In the genomic region with DNA sequence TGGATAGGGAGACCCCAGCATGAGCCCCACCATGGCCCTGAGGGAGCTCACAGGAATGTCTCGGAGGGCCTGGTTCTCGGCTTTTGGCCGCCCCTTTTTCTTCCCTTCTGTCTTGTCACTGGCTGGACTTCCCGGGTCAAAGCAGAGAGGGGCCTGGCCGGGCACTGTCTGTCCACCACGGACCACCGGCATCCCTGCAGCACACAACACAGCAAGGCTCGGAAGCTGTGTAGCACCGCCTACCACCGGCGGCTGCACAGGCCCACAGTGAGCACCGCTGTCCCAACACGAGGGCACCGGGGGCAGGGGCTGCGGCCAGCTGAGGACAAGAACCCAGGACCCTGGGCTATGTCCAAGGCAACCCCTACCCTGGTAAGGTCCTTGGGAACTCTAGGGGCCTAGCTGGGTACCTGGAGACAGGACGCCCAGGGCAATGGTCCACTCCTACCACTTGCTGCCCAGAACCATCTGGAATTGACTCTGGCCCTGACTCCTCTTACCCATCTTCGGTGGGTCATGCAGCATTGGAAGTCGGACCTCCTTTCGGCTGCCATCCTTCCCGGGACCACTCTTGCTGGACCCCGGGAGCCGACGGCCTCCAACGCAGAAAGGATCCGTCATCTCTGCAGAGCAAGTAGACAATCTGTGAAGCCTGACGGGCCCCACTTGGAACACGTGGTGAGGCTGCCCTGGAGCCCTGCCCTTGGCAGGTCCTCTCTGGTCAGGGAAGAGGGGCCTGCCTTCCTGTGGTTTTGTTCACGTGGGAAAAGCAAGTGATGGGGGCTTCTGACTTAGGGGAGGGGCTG, we compare ENCODE assay signal across 12 cellular contexts. TPM values are rescaled to one million over a fixed set of nuclear protein-coding genes. Genes with fewer than 3 reads are reported as not detected.
DNase-seq lines count a peak whose midpoint lies in the region; ATAC-seq and TF ChIP-seq lines count a peak whose summit lies in the region.
"Had no signal": no experiment of that assay in that cellular context is flagged by ENCODE, and none has a peak within 500 bp of the region (broad histone marks: within the 10 kb centered on the region; RNA-seq: fewer than 3 reads in every experiment).

No MANE protein-coding gene starts in this region.

- no peak for ATAC-seq in right cardiac atrium
- no peak for ATAC-seq in GM19324 (IDR thresholded peaks at IDR 0.05; ENCODE audit: low FRiP score, unreplicated experiment)
- no peak for ATAC-seq in GM18511 (IDR thresholded peaks at IDR 0.05; ENCODE audit: unreplicated experiment)
- ATAC-seq: A549, gastroesophageal sphincter had no signal

- H3K27me3 Mint-ChIP-seq in activated CD4-positive, alpha-beta T cell treated with anti-CD3 and anti-CD28 coated beads, Interleukin-2, amount 10 ng/mL, durations not matched to agents 24 days and 14 days: no peaks in the 10 kb centered on the region
- no peaks in the 10 kb centered on the region for H3K27me3 Mint-ChIP-seq in progenitor cell of endocrine pancreas
- H3K27me3 Mint-ChIP-seq: activated naive CD4-positive, alpha-beta T cell treated with anti-CD3 and anti-CD28 coated beads, Interleukin-2, amount 50 U/mL, for 24 hours had no signal

- H3K4me1 Mint-ChIP-seq in activated CD4-positive, alpha-beta T cell treated with anti-CD3 and anti-CD28 coated beads, Interleukin-2, amount 10 ng/mL, durations not matched to agents 24 days and 14 days: peaks cover 14% of the 10 kb centered on the region
- peaks cover 6% of the 10 kb centered on the region for H3K4me1 Mint-ChIP-seq in progenitor cell of endocrine pancreas (ENCODE audit: low read depth)

- peak overlapping the region; percentile 26 for H3K4me3 Mint-ChIP-seq in activated CD4-positive, alpha-beta T cell treated with anti-CD3 and anti-CD28 coated beads, Interleukin-2, amount 10 ng/mL, durations not matched to agents 24 days and 14 days
- peak overlapping the region; percentile 29 for H3K4me3 Mint-ChIP-seq in progenitor cell of endocrine pancreas (ENCODE audit: low read depth)

- no peak overlapping the region for H3K4me3 ChIP-seq in right cardiac atrium (ENCODE audit: low read length)
- H3K4me3 ChIP-seq: A549 had no signal

- peaks cover 32% of the 10 kb centered on the region for H3K36me3 Mint-ChIP-seq in activated CD4-positive, alpha-beta T cell treated with anti-CD3 and anti-CD28 coated beads, Interleukin-2, amount 10 ng/mL, durations not matched to agents 24 days and 14 days (ENCODE audit: low read depth)
- peaks cover 7% of the 10 kb centered on the region for H3K36me3 Mint-ChIP-seq in progenitor cell of endocrine pancreas (ENCODE audit: insufficient read depth)

- DNase-seq in activated CD4-positive, alpha-beta T cell treated with anti-CD3 and anti-CD28 coated beads, Interleukin-2, amount 10 ng/mL, durations not matched to agents 24 days and 14 days: no peak
- DNase-seq in activated CD4-positive, alpha-beta T cell treated with anti-CD3 and anti-CD28 coated beads, Interleukin-2, amount 50 U/mL, for 4 hours: no peak
- DNase-seq in right cardiac atrium (peak in 2 of 3 donors; percentile 45 to 55), progenitor cell of endocrine pancreas (ENCODE audit: low spot score, unreplicated experiment) (peak; percentile 9), NCI-H146 treated with DMSO at 0.1 percent for 48 hours (lab: John Stamatoyannopoulos, UW; ENCODE audit: unreplicated experiment) (no peak)
- DNase-seq: NCI-H82 had no signal

- no peaks in the 10 kb centered on the region for H3K9me3 ChIP-seq in right cardiac atrium (ENCODE audit: control insufficient read depth, low read length)
- H3K9me3 ChIP-seq: A549, gastroesophageal sphincter had no signal

- no peaks in the 10 kb centered on the region for H3K9me3 Mint-ChIP-seq in activated CD4-positive, alpha-beta T cell treated with anti-CD3 and anti-CD28 coated beads, Interleukin-2, amount 10 ng/mL, durations not matched to agents 24 days and 14 days
- H3K9me3 Mint-ChIP-seq in progenitor cell of endocrine pancreas (ENCODE audit: low read depth): no peaks in the 10 kb centered on the region
- H3K9me3 Mint-ChIP-seq: activated naive CD4-positive, alpha-beta T cell treated with anti-CD3 and anti-CD28 coated beads, Interleukin-2, amount 50 U/mL, for 24 hours had no signal

- 91% methylated on average over 28 of the region's 28 CpGs for WGBS in right cardiac atrium

- H3K27ac Mint-ChIP-seq in activated CD4-positive, alpha-beta T cell treated with anti-CD3 and anti-CD28 coated beads, Interleukin-2, amount 10 ng/mL, durations not matched to agents 24 days and 14 days: no peak overlapping the region
- no peak overlapping the region for H3K27ac Mint-ChIP-seq in progenitor cell of endocrine pancreas

- H3K27me3 ChIP-seq in right cardiac atrium (ENCODE audit: control insufficient read depth, insufficient read depth): no peaks in the 10 kb centered on the region
- H3K27me3 ChIP-seq: gastroesophageal sphincter had no signal

- peaks cover 2% of the 10 kb centered on the region for H3K4me1 ChIP-seq in right cardiac atrium (ENCODE audit: control insufficient read depth, insufficient read depth, low read length)

- TF ChIP-seq CTCF in VCaP (conservative IDR thresholded peaks at IDR 0.05) (no peak), progenitor cell of endocrine pancreas (IDR thresholded peaks at IDR 0.05; ENCODE audit: unreplicated experiment) (no peak)

- intact Hi-C loops in activated CD4-positive, alpha-beta T cell treated with anti-CD3 and anti-CD28 coated beads, Interleukin-2, amount 10 ng/mL, durations not matched to agents 24 days and 14 days (cut with micrococcal nuclease): no loop called here
- intact Hi-C loops in right cardiac atrium (cut with DNase I): no loop called here

- H3K27ac ChIP-seq in VCaP (peak overlapping the region; percentile 93), right cardiac atrium (ENCODE audit: low read length) (no peak overlapping the region)

RNA-seq across cellular contexts. Expression of a gene that starts 2.2 kb away (rescaled TPM):
- total RNA-seq in activated CD4-positive, alpha-beta T cell treated with anti-CD3 and anti-CD28 coated beads, Interleukin-2, amount 10 ng/mL, durations not matched to agents 24 days and 14 days: 26.0 and 26.9 TPM in 2 replicates
- total RNA-seq in right cardiac atrium (10 to 100 TPM; 12.3 to 16.1 (median 13.6) TPM), progenitor cell of endocrine pancreas (49.4 and 50.5 TPM in 2 replicates)
- polyA plus RNA-seq in right cardiac atrium: 9.8 TPM

RNA-seq across cellular contexts. Expression of a gene that starts 11.3 kb away (rescaled TPM):
- total RNA-seq in activated CD4-positive, alpha-beta T cell treated with anti-CD3 and anti-CD28 coated beads, Interleukin-2, amount 10 ng/mL, durations not matched to agents 24 days and 14 days: 48.1 and 49.5 TPM in 2 replicates
- total RNA-seq in right cardiac atrium (10 to 100 TPM; 35.5 to 47.0 (median 44.0) TPM), progenitor cell of endocrine pancreas (78.9 and 79.2 TPM in 2 replicates)
- 36.5 TPM for polyA plus RNA-seq in right cardiac atrium

RNA-seq across cellular contexts. Expression of a gene that starts 11.9 kb away (rescaled TPM):
- 34.4 and 37.5 TPM in 2 replicates for total RNA-seq in activated CD4-positive, alpha-beta T cell treated with anti-CD3 and anti-CD28 coated beads, Interleukin-2, amount 10 ng/mL, durations not matched to agents 24 days and 14 days
- 1 to 10 TPM; 3.3 to 4.9 (median 3.8) TPM for total RNA-seq in right cardiac atrium
- polyA plus RNA-seq in right cardiac atrium: 4.8 TPM
- 12.8 and 14.0 TPM in 2 replicates for total RNA-seq in progenitor cell of endocrine pancreas
- polyA plus RNA-seq: A549 had no signal

RNA-seq across cellular contexts. Expression of a gene that starts 13.4 kb away (rescaled TPM):
- total RNA-seq in activated CD4-positive, alpha-beta T cell treated with anti-CD3 and anti-CD28 coated beads, Interleukin-2, amount 10 ng/mL, durations not matched to agents 24 days and 14 days: 79.5 and 81.3 TPM in 2 replicates
- 10 to 100 TPM; 42.5 to 44.7 (median 43.5) TPM for total RNA-seq in right cardiac atrium
- 29.6 TPM for polyA plus RNA-seq in right cardiac atrium
- total RNA-seq in progenitor cell of endocrine pancreas: 74.7 and 76.4 TPM in 2 replicates

Comparison
In these comparisons a context has a peak if more than half of its experiments do, and no peak if none do; other contexts are left out.
1. DNase-seq: peak in right cardiac atrium (2 of 3) and progenitor cell of endocrine pancreas (single experiment); none in activated CD4-positive, alpha-beta T cell treated with anti-CD3 and anti-CD28 coated beads, Interleukin-2, amount 10 ng/mL, durations not matched to agents 24 days and 14 days (single experiment), activated CD4-positive, alpha-beta T cell treated with anti-CD3 and anti-CD28 coated beads, Interleukin-2, amount 50 U/mL, for 4 hours (0 of 2) and NCI-H146 treated with DMSO at 0.1 percent for 48 hours (single experiment).